11 cellular contexts compared by ENCODE assay signal in the genomic region with DNA sequence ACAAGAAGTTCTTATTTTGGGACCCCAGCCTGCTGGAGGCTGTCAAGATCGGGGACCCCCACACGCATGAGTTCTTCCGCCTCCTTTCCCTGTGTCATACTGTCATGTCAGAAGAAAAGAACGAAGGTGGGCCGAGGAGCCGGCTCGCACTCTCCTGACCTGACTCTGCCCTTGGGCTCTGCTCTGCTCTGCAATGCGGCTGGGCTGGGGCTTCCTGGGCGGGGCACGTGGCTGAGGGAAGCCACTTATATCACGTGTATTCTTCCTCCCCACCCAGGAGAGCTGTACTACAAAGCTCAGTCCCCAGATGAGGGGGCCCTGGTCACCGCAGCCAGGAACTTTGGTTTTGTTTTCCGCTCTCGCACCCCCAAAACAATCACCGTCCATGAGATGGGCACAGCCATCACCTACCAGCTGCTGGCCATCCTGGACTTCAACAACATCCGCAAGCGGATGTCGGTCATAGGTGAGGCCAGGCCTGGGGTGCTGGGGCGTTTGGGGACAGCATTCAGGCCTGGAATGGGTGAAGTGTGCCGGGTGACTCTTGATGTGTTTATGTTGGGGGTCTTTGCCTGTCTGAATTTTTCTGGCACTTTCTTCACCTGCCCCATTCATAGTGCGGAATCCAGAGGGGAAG. TPM values are rescaled to one million over a fixed set of nuclear protein-coding genes. Genes with fewer than 3 reads are reported as not detected.
A peak's percentile ranks its signal among the peaks of the same experiment; 100 is the strongest.
DNase-seq lines count a peak whose midpoint lies in the region; ATAC-seq lines count a peak whose summit lies in the region.
"Had no signal": no experiment of that assay in that cellular context is flagged by ENCODE, and none has a peak within 500 bp of the region (broad histone marks: within the 10 kb centered on the region; RNA-seq: fewer than 3 reads in every experiment).

No MANE protein-coding gene starts in this region.

- peak; percentile 25 for DNase-seq in Karpas-422
- peak; percentile 87 for DNase-seq in activated CD8-positive, alpha-beta memory T cell treated with anti-CD3 and anti-CD28 coated beads for 24 hours
- DNase-seq in effector memory CD8-positive, alpha-beta T cell: peak; percentile 73 to 78 (median 76)
- DNase-seq in stimulated activated CD4-positive, alpha-beta T cell treated with anti-CD3 and anti-CD28 coated beads, Interleukin-4, amount 100 ng/mL, for 4 hours: peak; percentile 66 to 72
- DNase-seq in NCI-H524 (lab: John Stamatoyannopoulos, UW): no peak
- no peak for DNase-seq in nucleus accumbens (lab: John Stamatoyannopoulos, UW)
- no peak for DNase-seq in NCI-H1436 treated with DMSO at 0.1 percent for 48 hours (lab: John Stamatoyannopoulos, UW)
- DNase-seq: COR-L47 had no signal

- no peaks in the 10 kb centered on the region for H3K9me3 Mint-ChIP-seq in effector memory CD8-positive, alpha-beta T cell

- no peak overlapping the region for H3K4me3 ChIP-seq in Karpas-422 (ENCODE audit: low read length)

- no peaks in the 10 kb centered on the region for H3K79me2 ChIP-seq in Karpas-422 (ENCODE audit: low read length)

- no peaks in the 10 kb centered on the region for H3K36me3 ChIP-seq in Karpas-422 (ENCODE audit: insufficient read depth, low read length)

- H4K20me1 ChIP-seq in Karpas-422 (ENCODE audit: insufficient read depth, low read depth, low read length): no peaks in the 10 kb centered on the region

- H3K9ac ChIP-seq in Karpas-422 (ENCODE audit: low read length): no peak overlapping the region

- H3K4me3 Mint-ChIP-seq in effector memory CD8-positive, alpha-beta T cell: peak overlapping the region; percentile 83 to 86

- H3K27ac Mint-ChIP-seq in effector memory CD8-positive, alpha-beta T cell: peak overlapping the region; percentile 93 to 94

- H3K27me3 Mint-ChIP-seq in effector memory CD8-positive, alpha-beta T cell: no peaks in the 10 kb centered on the region

- no peak overlapping the region for H3K4me2 ChIP-seq in Karpas-422 (ENCODE audit: low read depth, low read length, poor library complexity, severe bottlenecking)

- H3K4me1 Mint-ChIP-seq in effector memory CD8-positive, alpha-beta T cell (ENCODE audit: low read depth in 2 of 2): peaks cover 81 to 82% of the 10 kb centered on the region in 2 donors

- no peak overlapping the region for H2AFZ ChIP-seq in Karpas-422 (ENCODE audit: low read length)

- H3K36me3 Mint-ChIP-seq in effector memory CD8-positive, alpha-beta T cell (ENCODE audit: insufficient read depth): peaks cover 83% of the 10 kb centered on the region

- H3K27me3 ChIP-seq in Karpas-422 (ENCODE audit: low read length): no peaks in the 10 kb centered on the region

- no peak overlapping the region for H3K27ac ChIP-seq in Karpas-422 (ENCODE audit: low read length)

- peak; percentile 97 for ATAC-seq in effector memory CD8-positive, alpha-beta T cell (replicated peaks)
- no peak for ATAC-seq in HG02763 (IDR thresholded peaks at IDR 0.05; ENCODE audit: unreplicated experiment)

- no peaks in the 10 kb centered on the region for H3K9me3 ChIP-seq in Karpas-422 (ENCODE audit: low read length)

- H3K4me1 ChIP-seq in Karpas-422 (ENCODE audit: low read length): no peaks in the 10 kb centered on the region

- no peaks in the 10 kb centered on the region for H3K9me2 ChIP-seq in Karpas-422 (replicated peaks; ENCODE audit: insufficient read depth, low read length)

RNA-seq across cellular contexts. Expression of gene ATP8B2, which starts 17.6 kb away (rescaled TPM):
- total RNA-seq in Karpas-422 (2014; rRNA removed; shearing (Covaris generic); ENCODE audit: low replicate concordance): 10.6 and 19.6 TPM in 2 replicates

RNA-seq across cellular contexts. Expression of gene AQP10, which starts 22.1 kb away (rescaled TPM):
- not detected in 2 replicates for total RNA-seq in Karpas-422 (2014; rRNA removed; shearing (Covaris generic); ENCODE audit: low replicate concordance)
- total RNA-seq: glomerular endothelial cell, LHCN-M2 had no signal

Comparison
In these comparisons a context has a peak if more than half of its experiments do, and no peak if none do; other contexts are left out.
1. DNase-seq: peak in Karpas-422 (single experiment), activated CD8-positive, alpha-beta memory T cell treated with anti-CD3 and anti-CD28 coated beads for 24 hours (single experiment), effector memory CD8-positive, alpha-beta T cell (3 of 3) and stimulated activated CD4-positive, alpha-beta T cell treated with anti-CD3 and anti-CD28 coated beads, Interleukin-4, amount 100 ng/mL, for 4 hours (2 of 2); none in NCI-H524 (0 of 2), nucleus accumbens (0 of 56) and NCI-H1436 treated with DMSO at 0.1 percent for 48 hours (single experiment).